Comparison of ENCODE assay signal across 1 cellular context in the genomic region with DNA sequence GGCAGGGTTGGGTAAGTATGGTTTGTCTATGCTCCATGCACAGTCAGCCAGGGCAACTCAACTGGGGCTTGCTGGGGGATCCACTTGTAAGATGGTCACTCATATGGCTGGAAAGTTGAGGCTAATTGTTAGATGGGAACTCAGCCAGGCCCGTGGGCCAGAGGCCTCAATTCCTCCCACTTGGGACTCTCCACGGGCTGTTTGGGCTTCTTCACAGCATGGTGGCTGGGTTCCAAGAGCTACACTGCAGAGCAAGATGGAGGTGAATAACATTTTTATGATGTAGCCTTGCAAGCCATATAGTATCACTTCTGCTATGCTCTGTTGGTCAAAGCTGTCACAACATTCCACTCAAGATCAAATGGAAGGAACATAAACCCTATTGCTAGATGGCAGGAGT.
TF ChIP-seq lines count a peak whose summit lies in the region.

No MANE protein-coding gene starts in this region.

TF ChIP-seq in H1, 55 proteins besides CTCF, POLR2A, EP300 and RAD21:
- no peak for TF ChIP-seq PHF8 (conservative IDR thresholded peaks at IDR 0.05; ENCODE audit: low read depth, low read length)
- no peak for TF ChIP-seq USF2 (IDR thresholded peaks at IDR 0.05; ENCODE audit: low read length)
